Comparison of ENCODE assay signal across 22 cellular contexts in genomic region chr9:25681270-25681669, GRCh38. TPM values are rescaled to one million over a fixed set of nuclear protein-coding genes. Genes with fewer than 3 reads are reported as not detected.
DNase-seq lines count a peak whose midpoint lies in the region; ATAC-seq and TF ChIP-seq lines count a peak whose summit lies in the region.
"Had no signal": no experiment of that assay in that cellular context is flagged by ENCODE, and none has a peak within 500 bp of the region (broad histone marks: within the 10 kb centered on the region; RNA-seq: fewer than 3 reads in every experiment).

No MANE protein-coding gene starts in this region.

- ATAC-seq in HG03565 (IDR thresholded peaks at IDR 0.05; ENCODE audit: unreplicated experiment), result no peak
- no peak for ATAC-seq in GM18505 (IDR thresholded peaks at IDR 0.05; ENCODE audit: unreplicated experiment)
- no peak for ATAC-seq in effector memory CD8-positive, alpha-beta T cell (replicated peaks)
- ATAC-seq: K562; natural killer cell treated with Interleukin-12 subunit alpha and Interleukin-12 subunit beta and Interleukin-15 and Interleukin-18, amount 100 ng/mL, for 72 hours had no signal

- DNase-seq in BJ (ENCODE audit: low read depth) (peak; percentile 16), RKO (ENCODE audit: low spot score) (peak; percentile 40), epithelial cell of esophagus (ENCODE audit: low read depth) (peak; percentile 67), osteoblast (ENCODE audit: insufficient read length, low spot score, missing footprints) (peak; percentile 85), GM19238 (ENCODE audit: insufficient read length, low spot score) (no peak)
- no peak for DNase-seq in effector memory CD8-positive, alpha-beta T cell
- DNase-seq: activated CD4-positive, alpha-beta memory T cell treated with anti-CD3 and anti-CD28 coated beads for 36 hours; activated T-cell treated with anti-CD3 and anti-CD28 coated beads, Interleukin-2, amount 50 U/mL, for 48 hours; dermis blood vessel endothelial cell; esophagus squamous epithelium; NCI-H1417 treated with DMSO at 0.1 percent for 48 hours; NCI-H446; right cardiac atrium; stimulated activated CD4-positive, alpha-beta T cell treated with anti-CD3 and anti-CD28 coated beads, Interleukin-4, amount 100 ng/mL, for 1 hour had no signal

- H3K27me3 ChIP-seq in BJ (ENCODE audit: control insufficient read depth, insufficient read depth, low read length), result no peaks in the 10 kb centered on the region
- no peaks in the 10 kb centered on the region for H3K27me3 ChIP-seq in osteoblast (ENCODE audit: insufficient read depth, low read length)
- H3K27me3 ChIP-seq: adrenal gland, BLaER1, esophagus squamous epithelium had no signal

- H3K27ac ChIP-seq in osteoblast (ENCODE audit: low read depth, low read length), result peak overlapping the region; percentile 5
- H3K27ac ChIP-seq: adrenal gland, BLaER1, esophagus squamous epithelium had no signal

- H3K4me1 ChIP-seq in osteoblast (ENCODE audit: insufficient read depth, low read length), result peaks cover 18% of the 10 kb centered on the region
- H3K4me1 ChIP-seq: BLaER1 had no signal

- no peaks in the 10 kb centered on the region for H3K27me3 Mint-ChIP-seq in effector memory CD8-positive, alpha-beta T cell
- H3K27me3 Mint-ChIP-seq: natural killer cell treated with Interleukin-12 subunit alpha and Interleukin-12 subunit beta and Interleukin-15 and Interleukin-18, amount 100 ng/mL, for 72 hours had no signal

- H3K4me3 Mint-ChIP-seq in effector memory CD8-positive, alpha-beta T cell, result no peak overlapping the region
- H3K4me3 Mint-ChIP-seq: activated CD4-positive, alpha-beta memory T cell treated with anti-CD3 and anti-CD28 coated beads for 36 hours; natural killer cell treated with Interleukin-12 subunit alpha and Interleukin-12 subunit beta and Interleukin-15 and Interleukin-18, amount 100 ng/mL, for 72 hours had no signal

- peaks cover 0 to 1% of the 10 kb centered on the region in 2 donors for H3K4me1 Mint-ChIP-seq in effector memory CD8-positive, alpha-beta T cell (ENCODE audit: low read depth in 2 of 2)

- H3K36me3 Mint-ChIP-seq in effector memory CD8-positive, alpha-beta T cell (ENCODE audit: insufficient read depth), result no peaks in the 10 kb centered on the region

- TF ChIP-seq CTCF in BJ (IDR thresholded peaks at IDR 0.05; ENCODE audit: insufficient read depth, low read depth, low read length) (no peak), epithelial cell of esophagus (IDR thresholded peaks at IDR 0.05; ENCODE audit: insufficient read depth, low read depth, low read length, missing control alignments) (no peak), osteoblast (IDR thresholded peaks at IDR 0.05; ENCODE audit: extremely low read depth, low read depth, low read length) (no peak)

- no peak overlapping the region for H2AFZ ChIP-seq in osteoblast (ENCODE audit: low read length)

- H4K20me1 ChIP-seq in osteoblast (ENCODE audit: insufficient read depth, low read length), result no peaks in the 10 kb centered on the region
- H4K20me1 ChIP-seq: BLaER1 had no signal

- H3K27ac Mint-ChIP-seq in effector memory CD8-positive, alpha-beta T cell, result no peak overlapping the region
- H3K27ac Mint-ChIP-seq: activated CD4-positive, alpha-beta memory T cell treated with anti-CD3 and anti-CD28 coated beads for 36 hours; natural killer cell treated with Interleukin-12 subunit alpha and Interleukin-12 subunit beta and Interleukin-15 and Interleukin-18, amount 100 ng/mL, for 72 hours had no signal

- no peaks in the 10 kb centered on the region for H3K36me3 ChIP-seq in BJ (ENCODE audit: control insufficient read depth, insufficient read depth, low read length)
- no peaks in the 10 kb centered on the region for H3K36me3 ChIP-seq in osteoblast (ENCODE audit: insufficient read depth, low read length)
- H3K36me3 ChIP-seq: adrenal gland, BLaER1, esophagus squamous epithelium, HAP-1 had no signal

- no peak for TF ChIP-seq POLR2A in GM18505 (IDR thresholded peaks at IDR 0.05; ENCODE audit: borderline replicate concordance, extremely low read depth, insufficient read depth, insufficient read length)

- H3K9me3 Mint-ChIP-seq in effector memory CD8-positive, alpha-beta T cell, result peaks cover 14 to 20% of the 10 kb centered on the region in 2 donors

- H3K4me2 ChIP-seq in osteoblast (ENCODE audit: insufficient read depth, low read length), result peak overlapping the region; percentile 39
- H3K4me2 ChIP-seq: BLaER1 had no signal

- H3K4me3 ChIP-seq in BJ (ENCODE audit: low read depth, low read length) (no peak overlapping the region), epithelial cell of esophagus (ENCODE audit: low read length) (no peak overlapping the region), osteoblast (ENCODE audit: insufficient read depth, low read length) (no peak overlapping the region)
- H3K4me3 ChIP-seq: adrenal gland, BLaER1, esophagus squamous epithelium, HAP-1, K562, lung had no signal

- POLR2A ChIA-PET in BJ (lab: Charles Lee), result no interaction called here

- CTCF ChIA-PET in BJ (lab: Yijun Ruan, JAX), result no interaction called here

- H3K79me2 ChIP-seq in osteoblast (ENCODE audit: insufficient read depth, low read length), result no peaks in the 10 kb centered on the region

- H3K9me3 ChIP-seq in osteoblast (ENCODE audit: low read depth, low read length), result no peaks in the 10 kb centered on the region
- H3K9me3 ChIP-seq: adrenal gland, HAP-1 had no signal

RNA-seq across cellular contexts. Expression of gene TUSC1, which starts 3.0 kb away (rescaled TPM):
- 4.6 and 5.6 TPM in 2 replicates for polyA plus RNA-seq in BJ (2011; rRNA removed)
- polyA minus RNA-seq in BJ (2011; rRNA and poly(A)+ RNA removed), result 1.7 and 1.9 TPM in 2 replicates
- 12.7 and 13.8 TPM in 2 replicates for total RNA-seq in osteoblast
- total RNA-seq: activated CD4-positive, alpha-beta memory T cell treated with anti-CD3 and anti-CD28 coated beads for 36 hours; K562 had no signal
- polyA plus RNA-seq: K562 had no signal

Comparison
In these comparisons a context has a peak if more than half of its experiments do, and no peak if none do; other contexts are left out.
1. DNase-seq: peak in BJ (single experiment), RKO (single experiment), epithelial cell of esophagus (single experiment) and osteoblast (single experiment); none in GM19238 (single experiment) and effector memory CD8-positive, alpha-beta T cell (0 of 3).